In the genomic region with DNA sequence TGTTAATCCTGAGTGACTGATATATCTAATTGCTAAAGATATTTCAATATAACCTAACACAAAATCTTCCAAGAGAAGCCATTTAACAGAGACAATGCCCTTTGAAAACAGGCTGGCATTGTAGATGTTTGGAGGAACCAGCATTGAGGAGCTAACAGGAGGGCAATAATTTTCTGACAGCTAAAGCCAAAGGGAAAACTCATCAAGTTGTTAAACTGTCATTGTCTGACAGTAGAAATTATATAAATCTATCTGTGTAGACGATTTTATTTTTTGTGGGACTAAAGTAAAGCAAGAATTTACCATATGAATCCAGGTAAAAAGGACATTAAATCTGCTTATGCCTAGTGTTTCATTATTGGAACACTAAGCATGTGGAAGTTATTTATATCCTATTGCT, we compare ENCODE assay signal across 30 cellular contexts.
"Had no signal": no experiment of that assay in that cellular context is flagged by ENCODE, and none has a peak within 500 bp of the region (broad histone marks: within the 10 kb centered on the region; RNA-seq: fewer than 3 reads in every experiment).

No MANE protein-coding gene starts in this region.

- H3K4me3 ChIP-seq: adrenal gland, ascending aorta, body of pancreas, breast epithelium, cardiac muscle cell had no signal

- H3K27ac ChIP-seq: adrenal gland, ascending aorta, body of pancreas, brain microvascular endothelial cell, breast epithelium, cardiac muscle cell had no signal

- H3K4me1 ChIP-seq: adrenal gland, ascending aorta, body of pancreas, breast epithelium had no signal

- H3K27me3 ChIP-seq: adrenal gland, ascending aorta, body of pancreas, brain microvascular endothelial cell, breast epithelium, cardiac muscle cell had no signal

- H3K36me3 ChIP-seq: adrenal gland, ascending aorta, brain microvascular endothelial cell, breast epithelium, cardiac muscle cell had no signal

- H3K9me3 ChIP-seq: adrenal gland, ascending aorta, body of pancreas, breast epithelium had no signal

- DNase-seq: activated effector memory CD4-positive, alpha-beta T cell treated with anti-CD3 and anti-CD28 coated beads, Interleukin-2, amount 50 U/mL, for 16 hours; activated effector memory CD4-positive, alpha-beta T cell treated with Interleukin-2 at 50 U/mL for 16 hours; activated gamma-delta T cell; activated gamma-delta T cell treated with Interleukin-2 at 50 U/mL for 16 hours; activated naive CD4-positive, alpha-beta T cell; activated naive CD4-positive, alpha-beta T cell treated with anti-CD3 and anti-CD28 coated beads for 36 hours; activated naive CD4-positive, alpha-beta T cell treated with anti-CD3 and anti-CD28 coated beads, Interleukin-2, amount 10 ng/mL, durations not matched to agents 7 days and 5 days; activated naive CD4-positive, alpha-beta T cell treated with anti-CD3 and anti-CD28 coated beads, Interleukin-2, amount 50 U/mL, for 16 hours; activated naive CD4-positive, alpha-beta T cell treated with Interleukin-2 at 50 U/mL for 16 hours; activated naive CD8-positive, alpha-beta T cell treated with anti-CD3 and anti-CD28 coated beads for 36 hours; activated naive CD8-positive, alpha-beta T cell treated with anti-CD3 and anti-CD28 coated beads, Interleukin-2, amount 10 ng/mL, durations not matched to agents 7 days and 5 days; activated naive CD8-positive, alpha-beta T cell treated with anti-CD3 and anti-CD28 coated beads, Interleukin-2, amount 50 U/mL, for 24 hours; activated T-cell treated with anti-CD3 and anti-CD28 coated beads, Interleukin-2, amount 50 U/mL, for 1 hour; activated T-cell treated with anti-CD3 and anti-CD28 coated beads, Interleukin-2, amount 50 U/mL, for 24 hours; activated T-cell treated with anti-CD3 and anti-CD28 coated beads, Interleukin-2, amount 50 U/mL, for 4 hours; activated T-cell treated with anti-CD3 and anti-CD28 coated beads, Interleukin-2, amount 50 U/mL, for 48 hours; activated T-cell treated with anti-CD3 and anti-CD28 coated beads, Interleukin-2, amount 50 U/mL, for 72 hours; adrenal gland; amniotic stem cell; amygdala; anterior cingulate cortex; aorta; body of pancreas; brain microvascular endothelial cell; caudate nucleus; central memory CD4-positive, alpha-beta T cell; cerebellar nuclear complex had no signal
